Comparison of ENCODE assay signal across 8 cellular contexts in the genomic region with DNA sequence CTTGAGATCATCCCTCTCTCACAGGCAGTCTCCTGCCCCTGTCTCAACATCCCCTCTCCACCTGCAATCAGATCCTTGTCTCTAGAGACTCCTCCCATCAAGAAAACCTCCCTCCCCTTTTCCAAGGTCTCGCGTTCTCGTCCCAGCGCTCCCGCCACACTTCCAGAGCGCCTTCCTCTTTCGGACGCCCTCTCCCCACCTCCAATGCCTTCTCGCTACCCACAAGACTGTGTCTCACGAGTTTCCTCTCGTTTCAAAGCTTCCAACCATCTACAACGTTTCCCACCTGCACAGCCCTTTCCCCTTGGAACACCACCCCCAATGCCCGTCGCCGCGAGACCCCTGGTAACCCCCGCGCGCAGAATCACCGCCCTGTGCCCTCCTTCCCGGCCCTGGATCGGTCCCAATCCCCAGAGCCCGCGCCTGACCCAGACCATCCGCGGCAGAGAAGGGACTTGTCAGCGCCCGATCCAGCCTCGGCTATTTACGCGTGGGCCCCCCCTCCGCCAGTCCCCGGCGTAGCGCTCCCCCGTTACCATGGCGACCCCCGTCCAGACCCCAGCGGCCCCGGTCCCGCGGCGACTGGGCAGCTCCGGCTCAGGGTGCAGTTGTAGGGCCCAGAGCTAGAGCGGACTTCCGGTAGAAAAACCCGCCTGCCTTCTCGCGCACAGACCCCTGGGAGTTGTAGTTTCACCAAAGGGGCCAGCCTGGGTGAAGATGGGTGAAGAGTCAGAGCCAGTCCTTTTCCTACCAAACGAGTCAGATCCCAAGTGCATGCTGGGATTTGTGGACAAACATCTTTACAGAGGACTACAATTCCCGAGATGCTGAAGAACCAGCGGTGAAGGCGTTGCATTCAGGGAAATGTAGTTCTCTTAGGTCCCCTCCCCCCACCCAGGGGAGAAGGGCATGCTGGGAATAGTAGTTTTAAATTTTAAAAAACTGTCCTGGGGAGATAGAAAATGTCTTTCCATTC. TPM values are rescaled to one million over a fixed set of nuclear protein-coding genes. Genes with fewer than 3 reads are reported as not detected.
DNase-seq lines count a peak whose midpoint lies in the region; ATAC-seq and TF ChIP-seq lines count a peak whose summit lies in the region.

A gene (minus strand): TSS at position 619 of the 976 bp plus-strand sequence. CDS start 80 bp downstream, at position 539.

- no peaks in the 10 kb centered on the region for H3K27me3 Mint-ChIP-seq in activated T-helper 17 cell treated with anti-CD3 and anti-CD28 coated beads, Interleukin-2, amount 50 U/mL, for 72 hours
- H3K27me3 Mint-ChIP-seq in naive thymus-derived CD4-positive, alpha-beta T cell = peaks cover 0 to 3% (median 0%) of the 10 kb centered on the region in 5 donors
- no peaks in the 10 kb centered on the region for H3K27me3 Mint-ChIP-seq in stimulated activated naive B cell treated with anti-CD40 and anti-IgM and Interleukin-4, amounts not matched to agents 10 μg/mL and 1 μg/mL and 100 μg/mL, for 72 hours

- peak within 1 kb of the TSS; percentile 89 for H3K27ac Mint-ChIP-seq in activated T-helper 17 cell treated with anti-CD3 and anti-CD28 coated beads, Interleukin-2, amount 50 U/mL, for 72 hours
- H3K27ac Mint-ChIP-seq in naive thymus-derived CD4-positive, alpha-beta T cell = peak within 1 kb of the TSS; percentile 68 to 96 (median 83)
- peak within 1 kb of the TSS; percentile 82 for H3K27ac Mint-ChIP-seq in stimulated activated naive B cell treated with anti-CD40 and anti-IgM and Interleukin-4, amounts not matched to agents 10 μg/mL and 1 μg/mL and 100 μg/mL, for 72 hours

- peak within 1 kb of the TSS; percentile 92 for H3K4me2 ChIP-seq in fibroblast of lung (ENCODE audit: extremely low read depth, insufficient read depth, low read length)

- peak; percentile 99 for ATAC-seq in activated T-helper 17 cell treated with anti-CD3 and anti-CD28 coated beads, Interleukin-2, amount 50 U/mL, for 72 hours (replicated peaks)
- peak; percentile 97 for ATAC-seq in naive thymus-derived CD4-positive, alpha-beta T cell
- ATAC-seq in stimulated activated naive B cell treated with anti-CD40 and anti-IgM and Interleukin-4, amounts not matched to agents 10 μg/mL and 1 μg/mL and 100 μg/mL, for 72 hours (replicated peaks) = peak; percentile 99

- peaks cover 7% of the 10 kb centered on the region for H3K36me3 ChIP-seq in fibroblast of lung (ENCODE audit: control insufficient read depth, insufficient read depth, low read length)
- peaks cover 0 to 10% (median 4%) of the 10 kb centered on the region in 3 experiments for H3K36me3 ChIP-seq in naive thymus-derived CD4-positive, alpha-beta T cell (ENCODE audit: control insufficient read depth in 2 of 3, insufficient read depth in 3 of 3, low read length in 3 of 3)

- intact Hi-C loops in naive thymus-derived CD4-positive, alpha-beta T cell (cut with micrococcal nuclease) = loop anchor here (1.0 to 10.0 kb wide), 10 partner anchors 10 to 986 kb away; a partner anchor contains a TSS

- H3K27ac ChIP-seq in RWPE1 (peak within 1 kb of the TSS; percentile 94), fibroblast of lung (ENCODE audit: insufficient read depth, low read length) (peak within 1 kb of the TSS; percentile 94)
- peak within 1 kb of the TSS; percentile 79 for H3K27ac ChIP-seq in naive thymus-derived CD4-positive, alpha-beta T cell (ENCODE audit: low read depth, low read length)

- H3K79me2 ChIP-seq in fibroblast of lung (ENCODE audit: control insufficient read depth, insufficient read depth, low read length) = peaks cover 25% of the 10 kb centered on the region

- H3K36me3 Mint-ChIP-seq in activated T-helper 17 cell treated with anti-CD3 and anti-CD28 coated beads, Interleukin-2, amount 50 U/mL, for 72 hours (ENCODE audit: low read depth) = peaks cover 17% of the 10 kb centered on the region
- H3K36me3 Mint-ChIP-seq in naive thymus-derived CD4-positive, alpha-beta T cell = peaks cover 4 to 10% (median 8%) of the 10 kb centered on the region in 5 donors
- peaks cover 10 to 11% of the 10 kb centered on the region in 2 donors for H3K36me3 Mint-ChIP-seq in stimulated activated naive B cell treated with anti-CD40 and anti-IgM and Interleukin-4, amounts not matched to agents 10 μg/mL and 1 μg/mL and 100 μg/mL, for 72 hours

- POLR2A ChIA-PET in RWPE1 (lab: Yijun Ruan, JAX; ENCODE audit: low non-redundant PET) = interaction anchor here (0.5 to 0.6 kb wide), 4 partner anchors 11 to 263 kb away, joined by 3 to 5 read pairs (median 3); a partner anchor contains a TSS
- POLR2A ChIA-PET in naive thymus-derived CD4-positive, alpha-beta T cell (lab: Charles Lee) = interaction anchor here (0.6 to 1.4 kb wide), 4 partner anchors 10 to 136 kb away, joined by 3 to 14 read pairs (median 4); a partner anchor contains a TSS

- H3K9me3 ChIP-seq in fibroblast of lung (ENCODE audit: control insufficient read depth, insufficient read depth, low read depth, low read length) = no peaks in the 10 kb centered on the region
- no peaks in the 10 kb centered on the region for H3K9me3 ChIP-seq in naive thymus-derived CD4-positive, alpha-beta T cell (ENCODE audit: control insufficient read depth in 2 of 3, low read length in 3 of 3)

- no peaks in the 10 kb centered on the region for H3K4me1 ChIP-seq in fibroblast of lung (ENCODE audit: control insufficient read depth, extremely low read depth, insufficient read depth, low read length)
- peaks cover 9 to 12% of the 10 kb centered on the region in 2 donors for H3K4me1 ChIP-seq in naive thymus-derived CD4-positive, alpha-beta T cell (ENCODE audit: control insufficient read depth in 2 of 2, insufficient read depth in 2 of 2, low read length in 2 of 2)

- peak within 1 kb of the TSS; percentile 69 for H3K9ac ChIP-seq in fibroblast of lung (ENCODE audit: insufficient read depth, low read length)

- peak within 1 kb of the TSS; percentile 54 for H2AFZ ChIP-seq in fibroblast of lung (ENCODE audit: low read length)

- H3K4me3 Mint-ChIP-seq in activated T-helper 17 cell treated with anti-CD3 and anti-CD28 coated beads, Interleukin-2, amount 50 U/mL, for 72 hours = peak within 1 kb of the TSS; percentile 94
- peak within 1 kb of the TSS; percentile 87 to 99 (median 93) for H3K4me3 Mint-ChIP-seq in naive thymus-derived CD4-positive, alpha-beta T cell
- peak within 1 kb of the TSS; percentile 91 to 93 for H3K4me3 Mint-ChIP-seq in stimulated activated naive B cell treated with anti-CD40 and anti-IgM and Interleukin-4, amounts not matched to agents 10 μg/mL and 1 μg/mL and 100 μg/mL, for 72 hours

- H4K20me1 ChIP-seq in fibroblast of lung (ENCODE audit: control insufficient read depth, extremely low read depth, insufficient read depth, low read length) = no peaks in the 10 kb centered on the region

- peaks cover 12% of the 10 kb centered on the region for H3K4me1 Mint-ChIP-seq in activated T-helper 17 cell treated with anti-CD3 and anti-CD28 coated beads, Interleukin-2, amount 50 U/mL, for 72 hours
- H3K4me1 Mint-ChIP-seq in naive thymus-derived CD4-positive, alpha-beta T cell = peaks cover 20 to 34% (median 29%) of the 10 kb centered on the region in 7 donors
- H3K4me1 Mint-ChIP-seq in stimulated activated naive B cell treated with anti-CD40 and anti-IgM and Interleukin-4, amounts not matched to agents 10 μg/mL and 1 μg/mL and 100 μg/mL, for 72 hours = peaks cover 24 to 36% of the 10 kb centered on the region in 2 donors

- DNase-seq in Daoy (ENCODE audit: low read depth) = peak; percentile 97
- peak; percentile 90 for DNase-seq in GOT3 (lab: John Stamatoyannopoulos, UW)
- DNase-seq in LNCaP clone FGC (ENCODE audit: low read depth) = peak; percentile 94
- DNase-seq in RWPE1 (ENCODE audit: low spot score) = peak; percentile 94
- DNase-seq in fibroblast of lung (ENCODE audit: low read depth in 2 of 2) = peak; percentile 98 to 99
- peak; percentile 73 to 98 (median 93) for DNase-seq in naive thymus-derived CD4-positive, alpha-beta T cell
- DNase-seq in stimulated activated naive B cell treated with anti-CD40 and anti-IgM and Interleukin-4, amounts not matched to agents 10 μg/mL and 1 μg/mL and 100 μg/mL, for 72 hours = peak; percentile 95

- H3K4me3 ChIP-seq in LNCaP clone FGC (ENCODE audit: low read depth, low read length) = peak within 1 kb of the TSS; percentile 83
- peak within 1 kb of the TSS; percentile 50 to 93 (median 84) for H3K4me3 ChIP-seq in fibroblast of lung (replicated peaks in 1 of 4; ENCODE audit: control extremely low read depth in 1 of 4, insufficient read depth in 1 of 4, low read depth in 3 of 4, low read length in 4 of 4)
- H3K4me3 ChIP-seq in naive thymus-derived CD4-positive, alpha-beta T cell (ENCODE audit: low read length) = peak within 1 kb of the TSS; percentile 89

- no peaks in the 10 kb centered on the region for H3K27me3 ChIP-seq in fibroblast of lung (ENCODE audit: control insufficient read depth, insufficient read depth, low read length)
- no peaks in the 10 kb centered on the region for H3K27me3 ChIP-seq in naive thymus-derived CD4-positive, alpha-beta T cell (ENCODE audit: control insufficient read depth in 2 of 2, insufficient read depth in 2 of 2, low read length in 2 of 2)

- no peaks in the 10 kb centered on the region for H3K9me3 Mint-ChIP-seq in activated T-helper 17 cell treated with anti-CD3 and anti-CD28 coated beads, Interleukin-2, amount 50 U/mL, for 72 hours
- H3K9me3 Mint-ChIP-seq in naive thymus-derived CD4-positive, alpha-beta T cell = peaks cover 0 to 1% (median 0%) of the 10 kb centered on the region in 11 donors
- H3K9me3 Mint-ChIP-seq in stimulated activated naive B cell treated with anti-CD40 and anti-IgM and Interleukin-4, amounts not matched to agents 10 μg/mL and 1 μg/mL and 100 μg/mL, for 72 hours = peaks cover 0 to 2% of the 10 kb centered on the region in 2 donors

- no peak for TF ChIP-seq CTCF in LNCaP clone FGC (IDR thresholded peaks at IDR 0.05; ENCODE audit: control insufficient read depth, extremely low read depth, insufficient read depth)
- TF ChIP-seq CTCF in RWPE1 (conservative IDR thresholded peaks at IDR 0.05; ENCODE audit: low read depth) = no peak
- no peak for TF ChIP-seq CTCF in fibroblast of lung (conservative IDR thresholded peaks at IDR 0.05 in 1 of 2, IDR thresholded peaks at IDR 0.05 in 1 of 2; ENCODE audit: low read depth in 1 of 2, low read length in 2 of 2)

- CTCF ChIA-PET in RWPE1 (lab: Yijun Ruan, JAX) = interaction anchor here (0.6 to 0.9 kb wide), 4 partner anchors 56 to 125 kb away, joined by 3 to 10 read pairs (median 5); no protein-coding TSS in a partner anchor
- CTCF ChIA-PET in naive thymus-derived CD4-positive, alpha-beta T cell (lab: Charles Lee) = interaction anchor here (0.7 to 0.8 kb wide), 2 partner anchors 109 to 144 kb away, joined by 3 to 4 read pairs; no protein-coding TSS in a partner anchor

RNA-seq across cellular contexts. Expression of the gene that starts here (rescaled TPM):
- total RNA-seq in Daoy (2014; rRNA removed; shearing (Covaris generic)) = 280 and 304 TPM in 2 replicates
- 100 to 1,000 TPM in 1 of 2 donors, 10 to 100 TPM in 1; 69.7 to 137 TPM for total RNA-seq in activated T-helper 17 cell treated with anti-CD3 and anti-CD28 coated beads, Interleukin-2, amount 50 U/mL, for 72 hours
- 111 and 143 TPM in 2 replicates for total RNA-seq in fibroblast of lung
- 201 and 233 TPM in 2 replicates for polyA plus RNA-seq in fibroblast of lung
- polyA plus RNA-seq in fibroblast of lung (2012) = 258 and 351 TPM in 2 replicates
- 91.1 and 130 TPM in 2 replicates for polyA minus RNA-seq in fibroblast of lung (ENCODE audit: low replicate concordance)
- total RNA-seq in naive thymus-derived CD4-positive, alpha-beta T cell = 100 to 1,000 TPM in 1 of 5 experiments, 10 to 100 TPM in 4; 34.4 to 116 (median 46.5) TPM
- polyA plus RNA-seq in naive thymus-derived CD4-positive, alpha-beta T cell = 10 to 100 TPM; 60.4 to 71.0 TPM

Comparison
In these comparisons a context has a peak if more than half of its experiments do, and no peak if none do; other contexts are left out.
1. Peak in every context shown above with its lines: DNase-seq, ATAC-seq, H3K4me3 ChIP-seq and H3K27ac ChIP-seq.